ENCODE assay signal across 20 cellular contexts in the genomic region with DNA sequence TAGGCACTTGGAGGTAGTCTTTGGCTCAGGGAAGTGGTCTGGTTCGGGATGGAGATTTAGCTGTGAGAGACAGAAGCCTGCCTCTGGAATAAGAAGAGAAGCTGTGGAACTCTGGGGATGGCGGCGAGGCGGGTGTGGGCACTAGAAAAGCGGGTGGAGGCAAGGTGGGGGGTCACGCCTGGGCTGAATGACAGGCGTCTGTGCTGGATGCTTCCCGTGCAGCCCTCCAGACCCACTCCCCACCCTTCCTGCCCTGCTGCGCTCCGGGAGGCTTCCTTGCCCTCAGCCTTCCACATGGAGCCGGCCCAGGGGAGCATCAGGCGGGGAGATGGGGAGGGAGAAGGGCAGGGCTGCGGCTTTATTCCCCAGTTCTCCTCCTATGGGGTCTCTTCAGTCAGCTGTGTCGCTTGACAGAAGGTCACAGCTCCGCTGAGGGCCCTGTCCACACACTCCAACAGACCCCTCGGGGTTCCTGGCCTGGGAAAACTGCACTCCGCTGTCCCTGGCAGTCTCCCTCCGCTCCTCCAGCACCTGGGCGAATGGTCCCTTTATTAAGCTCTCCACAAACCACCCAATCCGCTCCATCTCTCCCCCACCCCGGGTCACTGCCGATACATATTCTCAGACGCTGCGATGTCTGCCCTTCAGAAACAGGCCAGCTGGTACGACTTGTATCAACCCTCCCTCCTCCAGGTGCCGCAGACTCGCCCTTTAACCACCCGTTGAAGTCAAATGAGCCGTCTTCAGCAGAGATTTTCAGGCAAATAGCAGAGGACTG. TPM values are rescaled to one million over a fixed set of nuclear protein-coding genes. Genes with fewer than 3 reads are reported as not detected.
A peak's percentile ranks its signal among the peaks of the same experiment; 100 is the strongest.
DNase-seq lines count a peak whose midpoint lies in the region; ATAC-seq, FAIRE-seq and TF ChIP-seq lines count a peak whose summit lies in the region.
"Had no signal": no experiment of that assay in that cellular context is flagged by ENCODE, and none has a peak within 500 bp of the region (broad histone marks: within the 10 kb centered on the region; RNA-seq: fewer than 3 reads in every experiment).

No MANE protein-coding gene starts in this region.

- peak overlapping the region; percentile 25 for H3K4me3 Mint-ChIP-seq in T-helper 1 cell treated with Interleukin-12 subunit alpha and Interleukin-12 subunit beta and Interleukin-4 antibody, amounts not matched to agents 30 μg/mL and 1 μg/mL, for 36 hours

- H4K91ac ChIP-seq in neuronal stem cell (ENCODE audit: low read depth, low read length, poor library complexity) = no peak overlapping the region

- no peaks in the 10 kb centered on the region for H3K79me1 ChIP-seq in neuronal stem cell (ENCODE audit: low read depth, low read length)

- no CpG with 5 or more reads among the region's 29 CpGs for WGBS in neuronal stem cell (ENCODE audit: extremely low coverage in 2 of 2, insufficient read length in 2 of 2, insufficient replicate concordance in 1 of 2), 2 donors

- POLR2A ChIA-PET in endothelial cell of umbilical vein (lab: Charles Lee) = no interaction called here

- H3K36me3 ChIP-seq in Karpas-422 (ENCODE audit: insufficient read depth, low read length) = no peaks in the 10 kb centered on the region
- no peaks in the 10 kb centered on the region for H3K36me3 ChIP-seq in endothelial cell of umbilical vein (ENCODE audit: control insufficient read depth in 2 of 2, extremely low read depth in 1 of 2, insufficient read depth in 2 of 2, low read length in 2 of 2)
- no peaks in the 10 kb centered on the region for H3K36me3 ChIP-seq in neuronal stem cell (replicated peaks in 1 of 2; ENCODE audit: control insufficient read depth in 2 of 2, insufficient read depth in 2 of 2, low read length in 2 of 2)
- H3K36me3 ChIP-seq: adrenal gland, spleen had no signal

- CTCF ChIA-PET in endothelial cell of umbilical vein (lab: Charles Lee) = interaction anchor here (0.7 to 1.9 kb wide), 4 partner anchors 10 to 492 kb away, joined by 3 to 6 read pairs (median 5); no protein-coding TSS in a partner anchor

- TF ChIP-seq POLR2A in endothelial cell of umbilical vein (IDR thresholded peaks at IDR 0.05; ENCODE audit: low read depth, low read length) = no peak

- H3K18ac ChIP-seq in neuronal stem cell (ENCODE audit: low read length) = peak overlapping the region; percentile 77

- H2BK5ac ChIP-seq in neuronal stem cell (ENCODE audit: low read length) = peak overlapping the region; percentile 33

- H3K79me2 ChIP-seq in Karpas-422 (ENCODE audit: low read length) (no peaks in the 10 kb centered on the region), endothelial cell of umbilical vein (ENCODE audit: control insufficient read depth, insufficient read depth, low read length) (no peaks in the 10 kb centered on the region)
- H3K79me2 ChIP-seq: parathyroid adenoma had no signal

- H4K8ac ChIP-seq in neuronal stem cell (ENCODE audit: low read depth, low read length) = peak overlapping the region; percentile 99

- H3K9me3 ChIP-seq in Karpas-422 (ENCODE audit: low read length) = no peaks in the 10 kb centered on the region
- no peaks in the 10 kb centered on the region for H3K9me3 ChIP-seq in endothelial cell of umbilical vein (replicated peaks; ENCODE audit: control insufficient read depth, insufficient read depth, low read length)
- H3K9me3 ChIP-seq in neuronal stem cell (replicated peaks in 1 of 2; ENCODE audit: control insufficient read depth in 2 of 2, insufficient read depth in 1 of 2, low read depth in 1 of 2, low read length in 2 of 2) = no peaks in the 10 kb centered on the region
- H3K9me3 ChIP-seq: adrenal gland, spleen had no signal

- H2BK15ac ChIP-seq in neuronal stem cell (ENCODE audit: low read length) = peak overlapping the region; percentile 25

- H3K4me1 Mint-ChIP-seq in T-helper 1 cell treated with Interleukin-12 subunit alpha and Interleukin-12 subunit beta and Interleukin-4 antibody, amounts not matched to agents 30 μg/mL and 1 μg/mL, for 36 hours (ENCODE audit: low read depth) = peaks cover 4% of the 10 kb centered on the region

- peak overlapping the region; percentile 36 for H2BK120ac ChIP-seq in neuronal stem cell (ENCODE audit: low read depth, low read length)

- peaks cover 3% of the 10 kb centered on the region for H3K27me3 Mint-ChIP-seq in T-helper 1 cell treated with Interleukin-12 subunit alpha and Interleukin-12 subunit beta and Interleukin-4 antibody, amounts not matched to agents 30 μg/mL and 1 μg/mL, for 36 hours (ENCODE audit: low read depth)

- H2BK12ac ChIP-seq in neuronal stem cell (ENCODE audit: low read length) = no peak overlapping the region

- H3K27ac Mint-ChIP-seq in T-helper 1 cell treated with Interleukin-12 subunit alpha and Interleukin-12 subunit beta and Interleukin-4 antibody, amounts not matched to agents 30 μg/mL and 1 μg/mL, for 36 hours = no peak overlapping the region

- H3K9me2 ChIP-seq in Karpas-422 (replicated peaks; ENCODE audit: insufficient read depth, low read length) = no peaks in the 10 kb centered on the region

- FAIRE-seq in endothelial cell of umbilical vein (lab: Jason Lieb, UNC) = no peak
- FAIRE-seq: A204.1 had no signal

- H3K4ac ChIP-seq in neuronal stem cell (ENCODE audit: low read length) = no peak overlapping the region

- H3K4me2 ChIP-seq in Karpas-422 (ENCODE audit: low read depth, low read length, poor library complexity, severe bottlenecking) (peak overlapping the region; percentile 43), endothelial cell of umbilical vein (ENCODE audit: insufficient read depth, low read length) (no peak overlapping the region), neuronal stem cell (ENCODE audit: insufficient read depth, low read length, poor library complexity, severe bottlenecking) (no peak overlapping the region)

- no peaks in the 10 kb centered on the region for H3K9me1 ChIP-seq in endothelial cell of umbilical vein (replicated peaks; ENCODE audit: control insufficient read depth, extremely low read depth, insufficient read depth, low read length)

- H3K4me1 ChIP-seq in Karpas-422 (ENCODE audit: low read length) = peaks cover 10% of the 10 kb centered on the region
- H3K4me1 ChIP-seq in endothelial cell of umbilical vein (ENCODE audit: control insufficient read depth, extremely low read depth, insufficient read depth, low read length) = no peaks in the 10 kb centered on the region
- peaks cover 7 to 8% of the 10 kb centered on the region in 2 donors for H3K4me1 ChIP-seq in neuronal stem cell (ENCODE audit: control insufficient read depth in 2 of 2, insufficient read depth in 1 of 2, low read depth in 1 of 2, low read length in 2 of 2)
- H3K4me1 ChIP-seq: parathyroid adenoma had no signal

- H3K27ac ChIP-seq in Karpas-422 (ENCODE audit: low read length) = no peak overlapping the region
- no peak overlapping the region for H3K27ac ChIP-seq in endothelial cell of umbilical vein (ENCODE audit: insufficient read depth, low read depth, low read length)
- H3K27ac ChIP-seq in neuronal stem cell (replicated peaks; ENCODE audit: low read length) = no peak overlapping the region
- H3K27ac ChIP-seq: adrenal gland, parathyroid adenoma, spleen had no signal

- H3K27me3 ChIP-seq in Karpas-422 (ENCODE audit: low read length) (no peaks in the 10 kb centered on the region), endothelial cell of umbilical vein (ENCODE audit: control insufficient read depth in 2 of 2, insufficient read depth in 2 of 2, low read length in 2 of 2) (no peaks in the 10 kb centered on the region), neuronal stem cell (ENCODE audit: control insufficient read depth in 3 of 3, insufficient read depth in 3 of 3, low read depth in 1 of 3, low read length in 3 of 3) (no peaks in the 10 kb centered on the region)
- H3K27me3 ChIP-seq: adrenal gland had no signal

- dilution Hi-C loops in endothelial cell of umbilical vein (cut with MboI; ENCODE audit: extremely low pct_ligation_motif_present, low sequenced_read_pairs) = no loop called here

- H2AFZ ChIP-seq in Karpas-422 (ENCODE audit: low read length) (no peak overlapping the region), endothelial cell of umbilical vein (ENCODE audit: low read depth, low read length) (peak overlapping the region; percentile 35), neuronal stem cell (ENCODE audit: low read length) (peak overlapping the region; percentile 69)
- H2AFZ ChIP-seq: parathyroid adenoma had no signal

- H4K20me1 ChIP-seq in Karpas-422 (ENCODE audit: insufficient read depth, low read depth, low read length) = no peaks in the 10 kb centered on the region
- H4K20me1 ChIP-seq in endothelial cell of umbilical vein (replicated peaks; ENCODE audit: control insufficient read depth, extremely low read depth, insufficient read depth, low read length) = no peaks in the 10 kb centered on the region

- no TSS peak for BruUV-seq in endothelial cell of umbilical vein (replicated peaks; lab: Mats Ljungman, UMichigan)

- no peak for TF ChIP-seq CTCF in endothelial cell of umbilical vein (IDR thresholded peaks at IDR 0.05; ENCODE audit: extremely low read depth in 1 of 2, insufficient read depth in 1 of 2, low read depth in 1 of 2, low read length in 2 of 2)

- H3K4me3 ChIP-seq in Karpas-422 (ENCODE audit: low read length) (peak overlapping the region; percentile 44; the same call in 1 of the 2 replicates), endothelial cell of umbilical vein (replicated peaks in 1 of 3; ENCODE audit: insufficient read depth in 1 of 3, low read depth in 1 of 3, low read length in 3 of 3) (no peak overlapping the region), neuronal stem cell (ENCODE audit: low read length in 2 of 2) (no peak overlapping the region)
- H3K4me3 ChIP-seq: adrenal gland, spleen had no signal

- H3K23ac ChIP-seq in neuronal stem cell (ENCODE audit: low read depth, low read length, poor library complexity) = peak overlapping the region; percentile 11

- no peaks in the 10 kb centered on the region for H3K36me3 Mint-ChIP-seq in T-helper 1 cell treated with Interleukin-12 subunit alpha and Interleukin-12 subunit beta and Interleukin-4 antibody, amounts not matched to agents 30 μg/mL and 1 μg/mL, for 36 hours (ENCODE audit: low read depth)

- intact Hi-C loops in endothelial cell of umbilical vein (cut with micrococcal nuclease) = no loop called here

- H3K9ac ChIP-seq in Karpas-422 (ENCODE audit: low read length) = no peak overlapping the region
- H3K9ac ChIP-seq in endothelial cell of umbilical vein (replicated peaks; ENCODE audit: extremely low read depth, insufficient read depth, low read length) = no peak overlapping the region
- no peak overlapping the region for H3K9ac ChIP-seq in neuronal stem cell (ENCODE audit: low read depth, low read length, poor library complexity)
- H3K9ac ChIP-seq: parathyroid adenoma had no signal

- DNase-seq in T-helper 1 cell = no peak
- no peak for DNase-seq in Karpas-422
- DNase-seq in endothelial cell of umbilical vein (ENCODE audit: low read depth, low spot score) = no peak
- DNase-seq in neuronal stem cell (ENCODE audit: low spot score) = no peak
- DNase-seq in SW480 (ENCODE audit: low spot score) = no peak
- no peak for DNase-seq in foreskin melanocyte
- DNase-seq: activated CD4-positive, alpha-beta T cell treated with anti-CD3 and anti-CD28 coated beads for 4 hours; central memory CD4-positive, alpha-beta T cell; effector CD4-positive, alpha-beta T cell; GOT3; NCI-H345; SIG-M5; spleen; trophoblast cell had no signal

- H3K9me3 Mint-ChIP-seq in T-helper 1 cell treated with Interleukin-12 subunit alpha and Interleukin-12 subunit beta and Interleukin-4 antibody, amounts not matched to agents 30 μg/mL and 1 μg/mL, for 36 hours = no peaks in the 10 kb centered on the region

- no peak for ATAC-seq in HG02798 (IDR thresholded peaks at IDR 0.05; ENCODE audit: poor library complexity, unreplicated experiment)

- H2AK5ac ChIP-seq in neuronal stem cell (ENCODE audit: low read depth, low read length) = peak overlapping the region; percentile 53

- no peak overlapping the region for H3K14ac ChIP-seq in neuronal stem cell (ENCODE audit: low read length)

RNA-seq across cellular contexts. Expression of gene DNAJB13, which starts 6.2 kb away (rescaled TPM):
- total RNA-seq in Karpas-422 (2014; rRNA removed; shearing (Covaris generic); ENCODE audit: low replicate concordance) = 0.22 TPM in 1 of 2 replicates, not detected in the other
- total RNA-seq in endothelial cell of umbilical vein = 0.46 TPM in 1 of 2 replicates, not detected in the other
- 0.07 TPM in 1 of 2 replicates, not detected in the other for polyA plus RNA-seq in endothelial cell of umbilical vein
- 0.07 TPM in 1 of 2 replicates, not detected in the other for polyA plus RNA-seq in endothelial cell of umbilical vein (2011; cell fraction: cytosol; rRNA removed)
- 0.22 TPM in 1 of 2 replicates, not detected in the other for polyA plus RNA-seq in endothelial cell of umbilical vein (2011; cell fraction: nucleus; rRNA removed)
- polyA plus RNA-seq in endothelial cell of umbilical vein (2012) = not detected in 2 replicates
- polyA minus RNA-seq in endothelial cell of umbilical vein = not detected in 2 replicates
- not detected for polyA minus RNA-seq in endothelial cell of umbilical vein (2011; cell fraction: cytosol; rRNA and poly(A)+ RNA removed)
- polyA minus RNA-seq in endothelial cell of umbilical vein (2011; cell fraction: nucleus; rRNA and poly(A)+ RNA removed) = not detected in 2 replicates
- 0.26 TPM for polyA plus RNA-seq in neuronal stem cell (2013, experiment 1 of 2)
- polyA plus RNA-seq in neuronal stem cell (2013, experiment 2 of 2) = 0.24 TPM
- total RNA-seq: kidney epithelial cell had no signal

RNA-seq across cellular contexts. Expression of gene UCP2, which starts 25.6 kb away (rescaled TPM):
- total RNA-seq in Karpas-422 (2014; rRNA removed; shearing (Covaris generic); ENCODE audit: low replicate concordance) = 189 and 274 TPM in 2 replicates
- 12.1 and 16.5 TPM in 2 replicates for total RNA-seq in endothelial cell of umbilical vein
- polyA plus RNA-seq in endothelial cell of umbilical vein = 21.4 and 24.0 TPM in 2 replicates
- 15.8 and 15.9 TPM in 2 replicates for polyA plus RNA-seq in endothelial cell of umbilical vein (2011; cell fraction: cytosol; rRNA removed)
- 7.3 and 9.4 TPM in 2 replicates for polyA plus RNA-seq in endothelial cell of umbilical vein (2011; cell fraction: nucleus; rRNA removed)
- 7.5 and 17.3 TPM in 2 replicates for polyA plus RNA-seq in endothelial cell of umbilical vein (2012)
- 23.4 and 30.6 TPM in 2 replicates for polyA minus RNA-seq in endothelial cell of umbilical vein
- polyA minus RNA-seq in endothelial cell of umbilical vein (2011; cell fraction: cytosol; rRNA and poly(A)+ RNA removed) = 101 TPM
- polyA minus RNA-seq in endothelial cell of umbilical vein (2011; cell fraction: nucleus; rRNA and poly(A)+ RNA removed) = 7.5 and 8.0 TPM in 2 replicates
- polyA plus RNA-seq in neuronal stem cell (2013, experiment 1 of 2) = 66.7 TPM
- polyA plus RNA-seq in neuronal stem cell (2013, experiment 2 of 2) = 65.7 TPM

RNA-seq across cellular contexts. Expression of gene UCP3, which starts 51.8 kb away (rescaled TPM):
- total RNA-seq in Karpas-422 (2014; rRNA removed; shearing (Covaris generic); ENCODE audit: low replicate concordance) = 3.0 and 4.0 TPM in 2 replicates
- total RNA-seq in endothelial cell of umbilical vein = 1.3 and 1.4 TPM in 2 replicates
- 1.1 and 1.4 TPM in 2 replicates for polyA plus RNA-seq in endothelial cell of umbilical vein
- polyA plus RNA-seq in endothelial cell of umbilical vein (2011; cell fraction: cytosol; rRNA removed) = 0.58 and 0.78 TPM in 2 replicates
- polyA plus RNA-seq in endothelial cell of umbilical vein (2011; cell fraction: nucleus; rRNA removed) = 7.9 and 8.5 TPM in 2 replicates
- 0.64 and 0.75 TPM in 2 replicates for polyA plus RNA-seq in endothelial cell of umbilical vein (2012)
- polyA minus RNA-seq in endothelial cell of umbilical vein = 1.3 and 6.6 TPM in 2 replicates
- 0.61 TPM for polyA minus RNA-seq in endothelial cell of umbilical vein (2011; cell fraction: cytosol; rRNA and poly(A)+ RNA removed)
- polyA minus RNA-seq in endothelial cell of umbilical vein (2011; cell fraction: nucleus; rRNA and poly(A)+ RNA removed) = 5.2 and 6.1 TPM in 2 replicates
- 0.68 TPM for polyA plus RNA-seq in neuronal stem cell (2013, experiment 1 of 2)
- polyA plus RNA-seq in neuronal stem cell (2013, experiment 2 of 2) = 0.89 TPM

Comparison
In these comparisons a context has a peak if more than half of its experiments do, and no peak if none do; other contexts are left out.
1. RNA of gene UCP2, which starts 25.6 kb away (total RNA-seq): 189 to 274 TPM in Karpas-422; 12.1 to 16.5 TPM in endothelial cell of umbilical vein; every median in the first group is over 10 times any median in the second.